In genomic region chr5:16531063-16531667, GRCh38 we compare ENCODE assay signal across 14 cellular contexts.
A peak's percentile ranks its signal among the peaks of the same experiment; 100 is the strongest.
DNase-seq lines count a peak whose midpoint lies in the region; ATAC-seq and TF ChIP-seq lines count a peak whose summit lies in the region.
"Had no signal": no experiment of that assay in that cellular context is flagged by ENCODE, and none has a peak within 500 bp of the region (broad histone marks: within the 10 kb centered on the region; RNA-seq: fewer than 3 reads in every experiment).

No MANE protein-coding gene starts in this region.

- CTCF ChIA-PET in MCF 10A (lab: Yijun Ruan, JAX), result interaction anchor here (1.7 kb wide), 1 partner anchor 10 kb away, joined by 4 read pairs; no protein-coding TSS in a partner anchor

- POLR2A ChIA-PET in MCF 10A (lab: Yijun Ruan, JAX), result interaction anchor here (0.6 kb wide), 1 partner anchor 12 kb away, joined by 3 read pairs; no protein-coding TSS in a partner anchor

- peak overlapping the region; percentile 25 for H3K27ac Mint-ChIP-seq in MCF 10A (ENCODE audit: low read depth, unreplicated experiment)
- H3K27ac Mint-ChIP-seq: IgD-negative memory B cell had no signal

- H3K9me3 ChIP-seq in breast epithelium (no peaks in the 10 kb centered on the region), gastrocnemius medialis (no peaks in the 10 kb centered on the region)
- H3K9me3 ChIP-seq: Peyer's patch had no signal

- no peaks in the 10 kb centered on the region for H3K4me1 Mint-ChIP-seq in MCF 10A (ENCODE audit: insufficient read depth, unreplicated experiment)
- H3K4me1 Mint-ChIP-seq: IgD-negative memory B cell had no signal

- intact Hi-C loops in MCF 10A (cut with micrococcal nuclease), result no loop called here
- intact Hi-C loops in breast epithelium (cut with DNase I; ENCODE audit: low total_unique reads), result loop anchor here (5.0 kb wide), 1 partner anchor 621 kb away; no protein-coding TSS in a partner anchor
- intact Hi-C loops in dorsolateral prefrontal cortex (cut with DNase I), result no loop called here
- intact Hi-C loops in gastrocnemius medialis (cut with DNase I; ENCODE audit: low total_unique reads), result no loop called here

- H3K27me3 ChIP-seq in breast epithelium, result no peaks in the 10 kb centered on the region
- no peaks in the 10 kb centered on the region for H3K27me3 ChIP-seq in dorsolateral prefrontal cortex
- H3K27me3 ChIP-seq in gastrocnemius medialis, result no peaks in the 10 kb centered on the region
- H3K27me3 ChIP-seq: Peyer's patch had no signal

- TF ChIP-seq POLR2A in breast epithelium (IDR thresholded peaks at IDR 0.05) (no peak), gastrocnemius medialis (IDR thresholded peaks at IDR 0.05) (no peak)

- H3K36me3 ChIP-seq in breast epithelium (no peaks in the 10 kb centered on the region), gastrocnemius medialis (no peaks in the 10 kb centered on the region)
- H3K36me3 ChIP-seq: Peyer's patch had no signal

- BruUV-seq in MCF 10A (replicated peaks; lab: Mats Ljungman, UMichigan), result no TSS peak

- no peaks in the 10 kb centered on the region for H3K36me3 Mint-ChIP-seq in MCF 10A (ENCODE audit: insufficient read depth, unreplicated experiment)

- H3K9me3 Mint-ChIP-seq in MCF 10A (ENCODE audit: unreplicated experiment), result no peaks in the 10 kb centered on the region
- H3K9me3 Mint-ChIP-seq: IgD-negative memory B cell had no signal

- no peak for DNase-seq in MCF 10A (ENCODE audit: unreplicated experiment)
- no peak for DNase-seq in breast epithelium (ENCODE audit: low spot score in 2 of 2)
- peak; percentile 23 for DNase-seq in LNCaP clone FGC (ENCODE audit: low read depth)
- no peak for DNase-seq in dorsolateral prefrontal cortex
- no peak for DNase-seq in gastrocnemius medialis
- DNase-seq in DMS114 treated with DMSO at 0.1 percent for 48 hours (lab: John Stamatoyannopoulos, UW; ENCODE audit: unreplicated experiment), result no peak
- DNase-seq in germinal center (ENCODE audit: low spot score), result no peak
- no peak for DNase-seq in HCEC 1CT
- DNase-seq: Calu3, DMS79, NCI-H69, SIG-M5 had no signal

- no peak overlapping the region for H3K4me3 Mint-ChIP-seq in MCF 10A (ENCODE audit: unreplicated experiment)
- H3K4me3 Mint-ChIP-seq: IgD-negative memory B cell had no signal

- no peak for TF ChIP-seq CTCF in MCF 10A (IDR thresholded peaks at IDR 0.05; ENCODE audit: unreplicated experiment)
- TF ChIP-seq CTCF in breast epithelium (IDR thresholded peaks at IDR 0.05), result no peak
- no peak for TF ChIP-seq CTCF in LNCaP clone FGC (IDR thresholded peaks at IDR 0.05; ENCODE audit: control insufficient read depth, extremely low read depth, insufficient read depth)
- no peak for TF ChIP-seq CTCF in dorsolateral prefrontal cortex (IDR thresholded peaks at IDR 0.05 in 54 of 56, conservative IDR thresholded peaks at IDR 0.05 in 2 of 56; ENCODE audit: low read depth in 1 of 56, partially characterized antibody in 56 of 56)
- TF ChIP-seq CTCF in gastrocnemius medialis (IDR thresholded peaks at IDR 0.05 in 4 of 5, conservative IDR thresholded peaks at IDR 0.05 in 1 of 5), result no peak

- in situ Hi-C loops in gastrocnemius medialis (cut with MboI; ENCODE audit: low sequenced_read_pairs in 4 of 4), result no loop called here

- H3K4me3 ChIP-seq in breast epithelium (no peak overlapping the region), LNCaP clone FGC (ENCODE audit: low read depth, low read length) (no peak overlapping the region), dorsolateral prefrontal cortex (no peak overlapping the region), gastrocnemius medialis (no peak overlapping the region)
- H3K4me3 ChIP-seq: Peyer's patch had no signal

- H3K27ac ChIP-seq in breast epithelium (no peak overlapping the region), dorsolateral prefrontal cortex (peak overlapping the region in 47 of 59 donors; percentile 2 to 76 (median 50)), gastrocnemius medialis (peak overlapping the region; percentile 69 to 85 (median 74))

- ATAC-seq in gastrocnemius medialis, result no peak

- no peaks in the 10 kb centered on the region for H3K27me3 Mint-ChIP-seq in MCF 10A (ENCODE audit: insufficient read depth, unreplicated experiment)
- H3K27me3 Mint-ChIP-seq: IgD-negative memory B cell had no signal

- H3K4me1 ChIP-seq in breast epithelium (no peaks in the 10 kb centered on the region), gastrocnemius medialis (peaks cover 14 to 24% of the 10 kb centered on the region in 2 donors)

Comparison
In these comparisons a context has a peak if more than half of its experiments do, and no peak if none do; other contexts are left out.
1. H3K27ac ChIP-seq: peak in dorsolateral prefrontal cortex (47 of 59) and gastrocnemius medialis (4 of 4); none in breast epithelium (0 of 2).